8 cellular contexts compared by ENCODE assay signal in genomic region chr10:100009283-100009792, GRCh38. TPM values are rescaled to one million over a fixed set of nuclear protein-coding genes. Genes with fewer than 3 reads are reported as not detected.
DNase-seq lines count a peak whose midpoint lies in the region; ATAC-seq and TF ChIP-seq lines count a peak whose summit lies in the region.

No MANE protein-coding gene starts in this region.

- H3K4me3 Mint-ChIP-seq in mesothelial cell of epicardium, result peak overlapping the region; percentile 86

- H3K4me1 ChIP-seq in SJCRH30, result peaks cover 12% of the 10 kb centered on the region
- H3K4me1 ChIP-seq in effector memory CD4-positive, alpha-beta T cell (ENCODE audit: control insufficient read depth, insufficient read depth, low read length, poor library complexity, severe bottlenecking), result peaks cover 10% of the 10 kb centered on the region

- TF ChIP-seq CTCF in mesothelial cell of epicardium (IDR thresholded peaks at IDR 0.05; ENCODE audit: unreplicated experiment), result no peak

- H3K36me3 Mint-ChIP-seq in mesothelial cell of epicardium, result no peaks in the 10 kb centered on the region

- no peaks in the 10 kb centered on the region for H3K9me3 ChIP-seq in SJCRH30 (replicated peaks)
- H3K9me3 ChIP-seq in effector memory CD4-positive, alpha-beta T cell (ENCODE audit: control insufficient read depth, low read length), result no peaks in the 10 kb centered on the region

- H3K4me3 ChIP-seq in SJCRH30, result peak overlapping the region; percentile 90
- peak overlapping the region; percentile 71 for H3K4me3 ChIP-seq in effector memory CD4-positive, alpha-beta T cell (ENCODE audit: insufficient read depth, low read depth, low read length, poor library complexity, severe bottlenecking)

- ATAC-seq in HG03175 (IDR thresholded peaks at IDR 0.05; ENCODE audit: unreplicated experiment), result peak; percentile 45

- peak overlapping the region; percentile 88 for H3K27ac Mint-ChIP-seq in mesothelial cell of epicardium

- no peaks in the 10 kb centered on the region for H3K27me3 Mint-ChIP-seq in mesothelial cell of epicardium (ENCODE audit: low read depth)

- no peaks in the 10 kb centered on the region for H3K27me3 ChIP-seq in SJCRH30
- no peaks in the 10 kb centered on the region for H3K27me3 ChIP-seq in effector memory CD4-positive, alpha-beta T cell (replicated peaks; ENCODE audit: control insufficient read depth, insufficient read depth, low read length, poor library complexity, severe bottlenecking)

- H3K9me3 Mint-ChIP-seq in mesothelial cell of epicardium, result peaks cover 5% of the 10 kb centered on the region

- H3K4me1 Mint-ChIP-seq in mesothelial cell of epicardium, result peaks cover 72% of the 10 kb centered on the region

- no peaks in the 10 kb centered on the region for H3K36me3 ChIP-seq in SJCRH30
- H3K36me3 ChIP-seq in effector memory CD4-positive, alpha-beta T cell (ENCODE audit: control insufficient read depth, insufficient read depth, low read length), result no peaks in the 10 kb centered on the region

- H3K27ac ChIP-seq in SJCRH30, result peak overlapping the region; percentile 50; the same call in 1 of the 2 replicates
- peak overlapping the region; percentile 38 for H3K27ac ChIP-seq in effector memory CD4-positive, alpha-beta T cell (ENCODE audit: insufficient read depth, low read length, poor library complexity, severe bottlenecking)

- peak; percentile 85 for DNase-seq in DMS53 (lab: John Stamatoyannopoulos, UW)
- peak; percentile 35 for DNase-seq in GM19240 (ENCODE audit: insufficient read length, low spot score)
- DNase-seq in SJCRH30, result peak; percentile 57 to 70
- DNase-seq in effector memory CD4-positive, alpha-beta T cell, result no peak
- peak in 1 of 2 experiments; percentile 72 for DNase-seq in mesothelial cell of epicardium (ENCODE audit: low spot score in 2 of 2, unreplicated experiment in 2 of 2)
- peak; percentile 49 for DNase-seq in ureter (ENCODE audit: low spot score)
- DNase-seq in kidney tubule cell (ENCODE audit: low spot score), result no peak

RNA-seq across cellular contexts. Expression of gene DNMBP, which starts 0.4 kb away (rescaled TPM):
- total RNA-seq in SJCRH30 (2014; rRNA removed; shearing (Covaris generic)), result 6.4 and 6.9 TPM in 2 replicates
- total RNA-seq in mesothelial cell of epicardium, result 34.7 to 35.8 TPM (median 35.3 TPM) in 3 replicates
- 54.6 TPM for total RNA-seq in ureter

Comparison
In these comparisons a context has a peak if more than half of its experiments do, and no peak if none do; other contexts are left out.
1. DNase-seq: peak in DMS53 (single experiment), GM19240 (single experiment), SJCRH30 (2 of 2) and ureter (single experiment); none in effector memory CD4-positive, alpha-beta T cell (0 of 3) and kidney tubule cell (single experiment).